ENCODE assay signal across 19 cellular contexts in the genomic region with DNA sequence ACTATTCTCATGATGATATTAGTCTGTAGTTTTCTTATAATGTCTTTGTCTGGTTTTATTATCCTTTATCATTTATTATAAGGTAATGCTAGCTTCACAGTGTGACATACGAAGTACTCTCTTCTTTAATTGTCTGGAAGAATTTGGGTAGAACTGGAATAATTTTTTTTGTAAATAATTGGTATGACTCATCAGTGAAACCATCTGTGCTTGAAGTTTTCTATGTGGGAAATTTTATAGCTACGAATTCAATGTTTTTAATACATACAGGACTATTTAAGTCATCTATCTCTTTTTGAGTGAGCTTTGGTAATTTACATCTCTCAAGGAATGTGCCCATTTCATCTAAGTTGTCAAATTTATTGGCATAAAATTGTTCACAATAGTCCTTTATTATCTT.
"Had no signal": no experiment of that assay in that cellular context is flagged by ENCODE, and none has a peak within 500 bp of the region (broad histone marks: within the 10 kb centered on the region; RNA-seq: fewer than 3 reads in every experiment).

No MANE protein-coding gene starts in this region.

- H3K9me3 Mint-ChIP-seq: activated CD4-positive, alpha-beta T cell treated with anti-CD3 and anti-CD28 coated beads, Interleukin-2, amount 10 ng/mL, durations not matched to agents 24 days and 14 days; activated naive CD4-positive, alpha-beta T cell treated with anti-CD3 and anti-CD28 coated beads, Interleukin-2, amount 50 U/mL, for 24 hours; stimulated activated naive CD8-positive, alpha-beta T cell treated with anti-CD3 and anti-CD28 coated beads, Interleukin-15, Interleukin-2, amounts not matched to agents 100 ng/mL and 50 ng/mL, for 24 hours; type B pancreatic cell had no signal

- H3K27ac ChIP-seq: brain microvascular endothelial cell, epithelial cell of prostate, prostate gland had no signal

- H3K36me3 ChIP-seq: brain microvascular endothelial cell, prostate gland had no signal

- H3K4me1 ChIP-seq: prostate gland had no signal

- H3K9me3 ChIP-seq: prostate gland had no signal

- H3K27me3 Mint-ChIP-seq: type B pancreatic cell had no signal

- H3K4me1 Mint-ChIP-seq: activated CD4-positive, alpha-beta T cell treated with anti-CD3 and anti-CD28 coated beads, Interleukin-2, amount 10 ng/mL, durations not matched to agents 24 days and 14 days; activated naive CD4-positive, alpha-beta T cell treated with anti-CD3 and anti-CD28 coated beads, Interleukin-2, amount 50 U/mL, for 24 hours had no signal

- H3K4me3 Mint-ChIP-seq: activated CD4-positive, alpha-beta T cell treated with anti-CD3 and anti-CD28 coated beads, Interleukin-2, amount 10 ng/mL, durations not matched to agents 24 days and 14 days; activated CD8-positive, alpha-beta T cell treated with anti-CD3 and anti-CD28 coated beads, Interleukin-2, amount 10 ng/mL, durations not matched to agents 7 days and 5 days; activated naive CD4-positive, alpha-beta T cell treated with anti-CD3 and anti-CD28 coated beads, Interleukin-2, amount 50 U/mL, for 24 hours; nephron progenitor cell; stimulated activated naive CD8-positive, alpha-beta T cell treated with anti-CD3 and anti-CD28 coated beads, Interleukin-15, Interleukin-2, amounts not matched to agents 100 ng/mL and 50 ng/mL, for 24 hours; type B pancreatic cell had no signal

- H3K4me3 ChIP-seq: prostate gland, smooth muscle cell had no signal

- H3K4me2 ChIP-seq: smooth muscle cell had no signal

- H3K36me3 Mint-ChIP-seq: activated naive CD4-positive, alpha-beta T cell treated with anti-CD3 and anti-CD28 coated beads, Interleukin-2, amount 50 U/mL, for 24 hours; type B pancreatic cell had no signal

- H3K27ac Mint-ChIP-seq: activated CD4-positive, alpha-beta T cell treated with anti-CD3 and anti-CD28 coated beads, Interleukin-2, amount 10 ng/mL, durations not matched to agents 24 days and 14 days; activated CD8-positive, alpha-beta T cell treated with anti-CD3 and anti-CD28 coated beads, Interleukin-2, amount 10 ng/mL, durations not matched to agents 7 days and 5 days; activated naive CD4-positive, alpha-beta T cell treated with anti-CD3 and anti-CD28 coated beads, Interleukin-2, amount 50 U/mL, for 24 hours; nephron progenitor cell; stimulated activated naive CD8-positive, alpha-beta T cell treated with anti-CD3 and anti-CD28 coated beads, Interleukin-15, Interleukin-2, amounts not matched to agents 100 ng/mL and 50 ng/mL, for 24 hours; type B pancreatic cell had no signal

- H3K27me3 ChIP-seq: brain microvascular endothelial cell had no signal

- DNase-seq: activated CD4-positive, alpha-beta T cell treated with anti-CD3 and anti-CD28 coated beads, Interleukin-2, amount 10 ng/mL, durations not matched to agents 24 days and 14 days; activated CD4-positive, CD25-positive, alpha-beta regulatory T cell; activated CD8-positive, alpha-beta memory T cell treated with anti-CD3 and anti-CD28 coated beads, Interleukin-2, amount 50 U/mL, for 4 hours; activated CD8-positive, alpha-beta T cell treated with anti-CD3 and anti-CD28 coated beads, Interleukin-2, amount 10 ng/mL, durations not matched to agents 7 days and 5 days; activated effector memory CD4-positive, alpha-beta T cell treated with anti-CD3 and anti-CD28 coated beads, Interleukin-2, amount 50 U/mL, for 16 hours; activated T-cell treated with anti-CD3 and anti-CD28 coated beads, Interleukin-2, amount 50 U/mL, for 48 hours; brain microvascular endothelial cell; effector CD8-positive, alpha-beta T cell; foreskin melanocyte; head of caudate nucleus; nephron progenitor cell; occipital lobe; right cardiac atrium had no signal
